ENCODE assay signal across 8 cellular contexts in genomic region chr1:70205437-70206118, GRCh38. TPM values are rescaled to one million over a fixed set of nuclear protein-coding genes. Genes with fewer than 3 reads are reported as not detected.
A peak's percentile ranks its signal among the peaks of the same experiment; 100 is the strongest.
DNase-seq lines count a peak whose midpoint lies in the region; ATAC-seq and TF ChIP-seq lines count a peak whose summit lies in the region.

TSS of gene LRRC40 (minus strand) at chr1:70205579. CDS start at chr1:70205540, 39 bp downstream.

- peak within 1 kb of the TSS; percentile 79 for H3K4me2 ChIP-seq in H9 (ENCODE audit: insufficient read depth, insufficient read length, low read length)

- H3K4me1 Mint-ChIP-seq in H9, result peaks cover 12 to 17% of the 10 kb centered on the region in 2 experiments
- peaks cover 30% of the 10 kb centered on the region for H3K4me1 Mint-ChIP-seq in nephron progenitor cell
- H3K4me1 Mint-ChIP-seq in stimulated activated naive CD8-positive, alpha-beta T cell treated with anti-CD3 and anti-CD28 coated beads, Interleukin-15, amount 100 ng/mL, for 72 hours, result peaks cover 68% of the 10 kb centered on the region

- peak within 1 kb of the TSS; percentile 83 for H4K8ac ChIP-seq in H9 (replicated peaks; ENCODE audit: insufficient read length, low read depth, low read length)

- H3K23ac ChIP-seq in H9 (ENCODE audit: insufficient read length, low read depth, low read length), result no peak within 1 kb of the TSS

- H3K4ac ChIP-seq in H9 (ENCODE audit: low read depth, low read length), result no peak within 1 kb of the TSS

- no peak within 1 kb of the TSS for H2BK20ac ChIP-seq in H9 (ENCODE audit: low read depth, low read length, poor library complexity, severe bottlenecking)

- peak within 1 kb of the TSS; percentile 84 for H2AFZ ChIP-seq in H9 (ENCODE audit: low read length)

- peak within 1 kb of the TSS; percentile 97 for H4K5ac ChIP-seq in H9 (ENCODE audit: insufficient read length, low read depth, low read length)

- no peaks in the 10 kb centered on the region for H3K9me3 Mint-ChIP-seq in H9
- no peaks in the 10 kb centered on the region for H3K9me3 Mint-ChIP-seq in nephron progenitor cell
- no peaks in the 10 kb centered on the region for H3K9me3 Mint-ChIP-seq in stimulated activated naive CD8-positive, alpha-beta T cell treated with anti-CD3 and anti-CD28 coated beads, Interleukin-15, amount 100 ng/mL, for 72 hours

- H3K56ac ChIP-seq in H9 (ENCODE audit: insufficient read length, low read depth, low read length), result peak within 1 kb of the TSS; percentile 93

- no peak within 1 kb of the TSS for H2AK5ac ChIP-seq in H9 (ENCODE audit: insufficient read length, low read length)

- no peaks in the 10 kb centered on the region for H4K20me1 ChIP-seq in H9 (ENCODE audit: control insufficient read depth, insufficient read depth, insufficient read length)

- peaks cover 29% of the 10 kb centered on the region; the same call in 1 of the 2 replicates for H3K79me2 ChIP-seq in H9 (ENCODE audit: insufficient read depth, low read length)

- peak within 1 kb of the TSS; percentile 76 for H3K4me3 ChIP-seq in MG63

- no peak within 1 kb of the TSS for H2BK15ac ChIP-seq in H9 (ENCODE audit: low read depth, low read length)

- no peaks in the 10 kb centered on the region for H3K27me3 Mint-ChIP-seq in H9 (ENCODE audit: low read depth)
- peaks cover 2% of the 10 kb centered on the region for H3K27me3 Mint-ChIP-seq in nephron progenitor cell (ENCODE audit: low read depth, poor library complexity)
- no peaks in the 10 kb centered on the region for H3K27me3 Mint-ChIP-seq in stimulated activated naive CD8-positive, alpha-beta T cell treated with anti-CD3 and anti-CD28 coated beads, Interleukin-15, amount 100 ng/mL, for 72 hours

- H3T11ph ChIP-seq in H9 (ENCODE audit: low read length), result no peak within 1 kb of the TSS

- peaks cover 0 to 21% (median 13%) of the 10 kb centered on the region in 3 experiments for H3K36me3 Mint-ChIP-seq in H9 (ENCODE audit: insufficient read depth in 1 of 3, low read depth in 3 of 3)
- peaks cover 15% of the 10 kb centered on the region for H3K36me3 Mint-ChIP-seq in nephron progenitor cell (ENCODE audit: low read depth)

- H3K9me3 ChIP-seq in H9 (ENCODE audit: control insufficient read depth, low read depth, low read length) (no peaks in the 10 kb centered on the region), MG63 (no peaks in the 10 kb centered on the region)

- peak within 1 kb of the TSS; percentile 99 to 100 for H3K4me3 Mint-ChIP-seq in H9
- H3K4me3 Mint-ChIP-seq in nephron progenitor cell, result peak within 1 kb of the TSS; percentile 97
- peak within 1 kb of the TSS; percentile 88 to 96 for H3K4me3 Mint-ChIP-seq in stimulated activated naive CD8-positive, alpha-beta T cell treated with anti-CD3 and anti-CD28 coated beads, Interleukin-15, amount 100 ng/mL, for 72 hours

- ATAC-seq in stimulated activated naive CD8-positive, alpha-beta T cell treated with anti-CD3 and anti-CD28 coated beads, Interleukin-15, amount 100 ng/mL, for 72 hours, result peak; percentile 99

- peak within 1 kb of the TSS; percentile 82 for H3K27ac ChIP-seq in H9 (ENCODE audit: insufficient read length, low read depth, low read length)

- H3K79me1 ChIP-seq in H9 (ENCODE audit: insufficient read depth, low read depth, low read length, poor library complexity, severe bottlenecking), result peaks cover 7% of the 10 kb centered on the region

- H3K4me1 ChIP-seq in H9 (ENCODE audit: insufficient read depth, low read length), result no peaks in the 10 kb centered on the region

- TF ChIP-seq CTCF in H9 (conservative IDR thresholded peaks at IDR 0.05) (no peak), nephron progenitor cell (IDR thresholded peaks at IDR 0.05) (no peak)

- H3K27ac Mint-ChIP-seq in H9 (peak within 1 kb of the TSS; percentile 99 to 100 (median 99)), nephron progenitor cell (peak within 1 kb of the TSS; percentile 100)
- peak within 1 kb of the TSS; percentile 98 for H3K27ac Mint-ChIP-seq in stimulated activated naive CD8-positive, alpha-beta T cell treated with anti-CD3 and anti-CD28 coated beads, Interleukin-15, amount 100 ng/mL, for 72 hours

- no peak within 1 kb of the TSS for H2BK12ac ChIP-seq in H9 (ENCODE audit: insufficient read length, low read depth, low read length)

- H2BK5ac ChIP-seq in H9 (ENCODE audit: insufficient read length, low read length), result peak within 1 kb of the TSS; percentile 96

- no peaks in the 10 kb centered on the region for H3K27me3 ChIP-seq in H9 (ENCODE audit: insufficient read depth, low read length)
- no peaks in the 10 kb centered on the region for H3K27me3 ChIP-seq in MG63

- H3K36me3 ChIP-seq in MG63, result peaks cover 20% of the 10 kb centered on the region

- WGBS in H9 (ENCODE audit: extremely low coverage, insufficient read length, low lambda C conversion rate), result no CpG with 5 or more reads among the region's 46 CpGs

- peak within 1 kb of the TSS; percentile 97 for H3K18ac ChIP-seq in H9 (ENCODE audit: insufficient read length, low read depth, low read length)

- no peak within 1 kb of the TSS for H2BK120ac ChIP-seq in H9 (ENCODE audit: low read depth, low read length, poor library complexity, severe bottlenecking)

- H3K9ac ChIP-seq in H9 (ENCODE audit: extremely low read depth, insufficient read length, low read length), result peak within 1 kb of the TSS; percentile 99

- H4K91ac ChIP-seq in H9 (ENCODE audit: insufficient read length, low read depth, low read length), result no peak within 1 kb of the TSS

- peak within 1 kb of the TSS; percentile 97 for H3K14ac ChIP-seq in H9 (ENCODE audit: insufficient read depth, low read length)

- peak; percentile 95 for DNase-seq in ELR (ENCODE audit: low read depth)
- peak; percentile 96 for DNase-seq in H9
- peak; percentile 96 for DNase-seq in MG63
- DNase-seq in SHP77 treated with DMSO at 0.1 percent for 48 hours (lab: John Stamatoyannopoulos, UW), result peak; percentile 61
- DNase-seq in activated gamma-delta T cell (lab: John Stamatoyannopoulos, UW), result peak; percentile 92
- peak; percentile 82 for DNase-seq in fibroblast of the conjunctiva (ENCODE audit: low read depth)
- peak; percentile 94 for DNase-seq in nephron progenitor cell
- DNase-seq in stimulated activated naive CD8-positive, alpha-beta T cell treated with anti-CD3 and anti-CD28 coated beads, Interleukin-15, amount 100 ng/mL, for 72 hours, result peak; percentile 95 to 97

- H3K23me2 ChIP-seq in H9 (ENCODE audit: insufficient read length, low read depth, low read length, poor library complexity, severe bottlenecking), result peaks cover 3% of the 10 kb centered on the region

RNA-seq across cellular contexts. Expression of gene LRRC40, which starts in this region (rescaled TPM):
- total RNA-seq in H9 (2021), result 27.6 and 28.0 TPM in 2 replicates
- 17.6 and 25.9 TPM in 2 replicates for total RNA-seq in MG63 (2014; rRNA removed; shearing (Covaris generic); ENCODE audit: low replicate concordance)

Comparison
In these comparisons a context has a peak if more than half of its experiments do, and no peak if none do; other contexts are left out.
1. Peak in every context shown above with its lines: DNase-seq, ATAC-seq, H3K4me3 ChIP-seq and H3K27ac ChIP-seq.